ENCODE assay signal across 8 cellular contexts in the genomic region with DNA sequence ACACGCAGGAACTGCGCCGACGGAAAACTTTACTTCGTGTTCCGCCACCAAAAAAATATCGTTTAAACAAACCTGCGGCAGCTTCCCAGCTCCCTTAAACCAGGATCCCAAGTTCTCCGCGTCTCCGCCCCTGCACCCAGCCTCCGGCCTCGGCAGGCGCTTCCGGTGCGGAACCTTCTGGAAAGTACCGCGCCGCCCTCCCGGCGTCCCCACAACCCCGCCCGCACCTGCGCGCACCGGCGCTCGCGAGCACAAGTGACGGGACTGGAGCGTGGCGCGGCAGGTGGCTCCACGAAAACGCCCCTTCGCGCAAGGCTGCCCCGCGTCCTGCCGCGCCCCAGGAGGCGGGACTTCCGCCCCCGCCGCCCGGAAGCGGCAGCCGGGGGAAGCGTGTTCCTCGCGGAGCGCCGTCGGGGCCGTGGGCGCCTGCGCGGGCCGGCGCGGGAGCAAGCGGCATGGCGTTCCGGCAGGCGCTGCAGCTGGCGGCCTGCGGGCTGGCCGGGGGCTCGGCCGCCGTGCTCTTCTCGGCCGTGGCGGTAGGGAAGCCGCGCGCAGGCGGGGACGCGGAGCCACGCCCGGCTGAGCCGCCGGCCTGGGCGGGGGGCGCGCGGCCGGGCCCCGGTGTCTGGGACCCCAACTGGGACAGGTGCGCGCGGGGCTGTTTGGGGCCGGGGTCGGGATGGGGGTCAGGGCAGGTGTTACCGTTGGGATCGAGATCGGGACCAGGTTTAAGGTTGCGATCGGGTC. TPM values are rescaled to one million over a fixed set of nuclear protein-coding genes. Genes with fewer than 3 reads are reported as not detected.
DNase-seq lines count a peak whose midpoint lies in the region; ATAC-seq and TF ChIP-seq lines count a peak whose summit lies in the region.

Gene PGAM5, plus strand, starts transcription at position 421 of the 747 bp plus-strand sequence. Its CDS starts 35 bp downstream, at position 456.

- H3K9ac ChIP-seq in liver (ENCODE audit: low read depth in 1 of 2, low read length in 2 of 2), result peak within 1 kb of the TSS; percentile 49 to 94

- peak; percentile 70 for DNase-seq in CD14-positive monocyte (ENCODE audit: low spot score)
- DNase-seq in NCI-H69 (lab: John Stamatoyannopoulos, UW), result peak; percentile 97
- DNase-seq in activated CD4-positive, alpha-beta T cell treated with anti-CD3 and anti-CD28 coated beads, Interleukin-2, amount 50 U/mL, for 1 hour, result peak; percentile 91
- DNase-seq in dermis blood vessel endothelial cell, result peak; percentile 90
- peak; percentile 88 for DNase-seq in stimulated activated CD4-positive, alpha-beta T cell treated with anti-CD3 and anti-CD28 coated beads, Interleukin-4, amount 100 ng/mL, for 1 hour

- TF ChIP-seq CTCF in CD14-positive monocyte (IDR thresholded peaks at IDR 0.05) (no peak), liver (IDR thresholded peaks at IDR 0.05; ENCODE audit: low read depth, low read length, missing input control) (no peak)

- peak within 1 kb of the TSS; percentile 92 to 93 for H3K27ac ChIP-seq in liver (ENCODE audit: low read depth in 1 of 2, low read length in 2 of 2)

- peak within 1 kb of the TSS; percentile 72 to 88 (median 83) for H3K27ac Mint-ChIP-seq in CD14-positive monocyte

- TF ChIP-seq RAD21 in liver (IDR thresholded peaks at IDR 0.05), result no peak

- no peaks in the 10 kb centered on the region for H3K9me3 ChIP-seq in liver (ENCODE audit: control insufficient read depth in 4 of 4, low read length in 3 of 4)

- under 1% methylated on average over 100 of the region's 100 CpGs for WGBS in liver

- H3K4me1 ChIP-seq in liver (ENCODE audit: control insufficient read depth in 4 of 4, insufficient read depth in 4 of 4, low read length in 3 of 4), result peaks cover 0 to 16% (median 12%) of the 10 kb centered on the region in 4 donors

- H3K4me3 ChIP-seq in liver (ENCODE audit: low read depth in 1 of 3, low read length in 3 of 3), result peak within 1 kb of the TSS; percentile 77 to 97 (median 85)

- peaks cover 15% of the 10 kb centered on the region for H3K4me1 Mint-ChIP-seq in CD14-positive monocyte

- H3K27me3 ChIP-seq in liver (ENCODE audit: control insufficient read depth in 4 of 4, insufficient read depth in 4 of 4, low read length in 3 of 4), result no peaks in the 10 kb centered on the region

- ATAC-seq in GM19372 (IDR thresholded peaks at IDR 0.05; ENCODE audit: low read depth, unreplicated experiment) (peak; percentile 83), HG03520 (IDR thresholded peaks at IDR 0.05; ENCODE audit: unreplicated experiment) (peak; percentile 88)

- intact Hi-C loops in CD14-positive monocyte (cut with micrococcal nuclease), result loop anchor here in 1 of 2 donors (5.0 to 10.0 kb wide), 2 partner anchors 52 to 114 kb away; partner anchors contain the start of genes ANKLE2 and GOLGA3

- H3K36me3 ChIP-seq in liver (ENCODE audit: control insufficient read depth in 4 of 4, insufficient read depth in 3 of 4, low read depth in 1 of 4, low read length in 3 of 4), result peaks cover 0 to 5% (median 3%) of the 10 kb centered on the region in 4 donors

- peaks cover 0 to 2% (median 0%) of the 10 kb centered on the region in 7 donors for H3K9me3 Mint-ChIP-seq in CD14-positive monocyte

- H3K27me3 Mint-ChIP-seq in CD14-positive monocyte (ENCODE audit: low read depth in 3 of 3), result peaks cover 0 to 2% (median 2%) of the 10 kb centered on the region in 3 donors

- peaks cover 8 to 23% of the 10 kb centered on the region in 2 donors for H3K36me3 Mint-ChIP-seq in CD14-positive monocyte

- H3K4me3 Mint-ChIP-seq in CD14-positive monocyte, result peak within 1 kb of the TSS; percentile 89 to 97

TF ChIP-seq in liver, 16 proteins besides CTCF, POLR2A, EP300 and RAD21:
- TF ChIP-seq, protein P1, sequence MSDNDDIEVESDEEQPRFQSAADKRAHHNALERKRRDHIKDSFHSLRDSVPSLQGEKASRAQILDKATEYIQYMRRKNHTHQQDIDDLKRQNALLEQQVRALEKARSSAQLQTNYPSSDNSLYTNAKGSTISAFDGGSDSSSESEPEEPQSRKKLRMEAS (IDR thresholded peaks at IDR 0.05), result peak; percentile 63
- TF ChIP-seq REST (IDR thresholded peaks at IDR 0.05) (peak; percentile 60), SP1 (IDR thresholded peaks at IDR 0.05) (peak; percentile 18), ZBTB33 (IDR thresholded peaks at IDR 0.05) (peak; percentile 31), RXRA (IDR thresholded peaks at IDR 0.05) (no peak), GABPA (IDR thresholded peaks at IDR 0.05 in 1 of 2, conservative IDR thresholded peaks at IDR 0.05 in 1 of 2) (peak; percentile 55 to 87), YY1 (IDR thresholded peaks at IDR 0.05) (peak; percentile 65), EGR1 (IDR thresholded peaks at IDR 0.05; ENCODE audit: low read depth in 2 of 2) (peak in 1 of 2 donors; percentile 43)
- TF ChIP-seq, protein P2, sequence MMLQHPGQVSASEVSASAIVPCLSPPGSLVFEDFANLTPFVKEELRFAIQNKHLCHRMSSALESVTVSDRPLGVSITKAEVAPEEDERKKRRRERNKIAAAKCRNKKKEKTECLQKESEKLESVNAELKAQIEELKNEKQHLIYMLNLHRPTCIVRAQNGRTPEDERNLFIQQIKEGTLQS (IDR thresholded peaks at IDR 0.05), result no peak

RNA-seq across cellular contexts. Expression of gene PGAM5, which starts in this region (rescaled TPM):
- polyA plus RNA-seq in CD14-positive monocyte (10 to 100 TPM in 1 of 2 donors, 1 to 10 TPM in 1; 7.0 to 10.3 TPM), liver (10 to 100 TPM in 1 of 2 donors, 1 to 10 TPM in 1; 6.3 to 25.4 TPM)
- total RNA-seq in dermis blood vessel endothelial cell (63.3 and 73.5 TPM in 2 replicates), liver (10 to 100 TPM; 19.0 to 34.0 TPM)

Comparison
In these comparisons a context has a peak if more than half of its experiments do, and no peak if none do; other contexts are left out.
1. Peak in every context shown above with its lines: DNase-seq, ATAC-seq, H3K4me3 ChIP-seq and H3K27ac ChIP-seq.